ENCODE assay signal across 8 cellular contexts in the genomic region with DNA sequence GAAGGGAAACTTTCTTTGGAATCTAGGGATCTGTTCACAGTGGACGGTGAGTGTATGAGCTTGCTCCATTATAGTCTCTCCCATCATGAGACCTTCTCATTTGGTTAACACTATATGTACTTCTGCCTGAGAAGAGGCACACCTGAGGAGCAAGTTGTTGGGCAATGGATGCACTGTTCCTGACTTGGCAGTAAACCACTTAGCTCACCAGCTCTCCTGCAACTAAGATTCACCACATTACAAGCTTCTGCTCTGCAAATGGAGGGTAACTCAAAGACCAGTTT. TPM values are rescaled to one million over a fixed set of nuclear protein-coding genes. Genes with fewer than 3 reads are reported as not detected.
A peak's percentile ranks its signal among the peaks of the same experiment; 100 is the strongest.
DNase-seq lines count a peak whose midpoint lies in the region; ATAC-seq, FAIRE-seq and TF ChIP-seq lines count a peak whose summit lies in the region.

No MANE protein-coding gene starts in this region.

- H3K27ac ChIP-seq in keratinocyte (ENCODE audit: control insufficient read depth, insufficient read depth, low read length): peak overlapping the region; percentile 57

- H3K4me2 ChIP-seq in keratinocyte (ENCODE audit: control insufficient read depth, extremely low read depth, insufficient read depth, low read depth, low read length): peak overlapping the region; percentile 53

- POLR2A ChIA-PET in activated B cell treated with CpG ODN at 0.5 μM for 24 hours (lab: Charles Lee): interaction anchor here (0.6 to 2.7 kb wide), 9 partner anchors 9 to 113 kb away, joined by 3 to 17 read pairs (median 10); partner anchors contain the start of gene MACF1

- DNase-seq in activated B cell treated with CpG ODN at 0.5 μM for 24 hours: no peak
- DNase-seq in keratinocyte (ENCODE audit: low read depth, low spot score): no peak
- DNase-seq in activated gamma-delta T cell (lab: John Stamatoyannopoulos, UW): no peak
- DNase-seq in stimulated activated CD4-positive, alpha-beta T cell treated with anti-CD3 and anti-CD28 coated beads, Interleukin-4, amount 100 ng/mL, for 24 hours: no peak

- peak overlapping the region; percentile 83 for H3K27ac Mint-ChIP-seq in activated B cell treated with CpG ODN at 0.5 μM for 24 hours
- H3K27ac Mint-ChIP-seq in stimulated activated naive CD8-positive, alpha-beta T cell treated with anti-CD3 and anti-CD28 coated beads, Interleukin-15, Interleukin-2, amounts not matched to agents 100 ng/mL and 50 ng/mL, for 24 hours: peak overlapping the region; percentile 94

- H4K20me1 ChIP-seq in keratinocyte (ENCODE audit: control insufficient read depth, extremely low read depth, insufficient read depth, low read length): peaks cover 14% of the 10 kb centered on the region

- H3K9ac ChIP-seq in keratinocyte (ENCODE audit: control insufficient read depth, extremely low read depth, insufficient read depth, low read length): peak overlapping the region; percentile 14

- intact Hi-C loops in activated B cell treated with CpG ODN at 0.5 μM for 24 hours (cut with micrococcal nuclease): loop anchor here (2.0 to 10.0 kb wide), 3 partner anchors 16 to 360 kb away; partner anchors contain the start of gene RRAGC

- dilution Hi-C loops in keratinocyte (cut with MboI; ENCODE audit: extremely low pct_ligation_motif_present, low sequenced_read_pairs): no loop called here

- H3K4me3 Mint-ChIP-seq in activated B cell treated with CpG ODN at 0.5 μM for 24 hours: peak overlapping the region; percentile 84
- peak overlapping the region; percentile 95 for H3K4me3 Mint-ChIP-seq in stimulated activated naive CD8-positive, alpha-beta T cell treated with anti-CD3 and anti-CD28 coated beads, Interleukin-15, Interleukin-2, amounts not matched to agents 100 ng/mL and 50 ng/mL, for 24 hours

- H3K9me3 ChIP-seq in keratinocyte (ENCODE audit: control insufficient read depth, low read depth, low read length): no peaks in the 10 kb centered on the region

- no peaks in the 10 kb centered on the region for H3K27me3 Mint-ChIP-seq in activated B cell treated with CpG ODN at 0.5 μM for 24 hours
- H3K27me3 Mint-ChIP-seq in stimulated activated naive CD8-positive, alpha-beta T cell treated with anti-CD3 and anti-CD28 coated beads, Interleukin-15, Interleukin-2, amounts not matched to agents 100 ng/mL and 50 ng/mL, for 24 hours: no peaks in the 10 kb centered on the region

- no peaks in the 10 kb centered on the region for H3K27me3 ChIP-seq in keratinocyte (ENCODE audit: control insufficient read depth, extremely low read depth, insufficient read depth, low read length)

- peaks cover 46% of the 10 kb centered on the region for H3K4me1 ChIP-seq in keratinocyte (ENCODE audit: control insufficient read depth, extremely low read depth, insufficient read depth, low read length)

- no peak overlapping the region for H3K4me3 ChIP-seq in keratinocyte (ENCODE audit: control insufficient read depth in 2 of 3, extremely low read depth in 1 of 3, insufficient read depth in 2 of 3, low read depth in 1 of 3, low read length in 3 of 3)

- H3K79me2 ChIP-seq in keratinocyte (ENCODE audit: control insufficient read depth, insufficient read depth, low read length): peaks cover 82% of the 10 kb centered on the region

- ATAC-seq in HG02642 (IDR thresholded peaks at IDR 0.05; ENCODE audit: poor library complexity, unreplicated experiment) (peak; percentile 7), activated B cell treated with CpG ODN at 0.5 μM for 24 hours (ENCODE audit: low read depth) (no peak), GM19467 (IDR thresholded peaks at IDR 0.05; ENCODE audit: unreplicated experiment) (no peak), GM21515 (IDR thresholded peaks at IDR 0.05; ENCODE audit: unreplicated experiment) (no peak)

- CTCF ChIA-PET in activated B cell treated with CpG ODN at 0.5 μM for 24 hours (lab: Charles Lee): interaction anchor here (1.2 to 3.7 kb wide), 3 partner anchors 22 to 112 kb away, joined by 3 to 27 read pairs (median 9); no protein-coding TSS in a partner anchor

- H3K9me1 ChIP-seq in keratinocyte (ENCODE audit: control insufficient read depth, extremely low read depth, insufficient read depth, low read length): peaks cover 12% of the 10 kb centered on the region

- H3K36me3 ChIP-seq in keratinocyte (ENCODE audit: control insufficient read depth in 2 of 2, extremely low read depth in 1 of 2, insufficient read depth in 2 of 2, low read length in 2 of 2): peaks cover 0 to 5% of the 10 kb centered on the region in 2 experiments

- peaks cover 55% of the 10 kb centered on the region for H3K4me1 Mint-ChIP-seq in activated B cell treated with CpG ODN at 0.5 μM for 24 hours
- peaks cover 67% of the 10 kb centered on the region for H3K4me1 Mint-ChIP-seq in stimulated activated naive CD8-positive, alpha-beta T cell treated with anti-CD3 and anti-CD28 coated beads, Interleukin-15, Interleukin-2, amounts not matched to agents 100 ng/mL and 50 ng/mL, for 24 hours (ENCODE audit: low read depth)

- peaks cover 4% of the 10 kb centered on the region for H3K9me3 Mint-ChIP-seq in activated B cell treated with CpG ODN at 0.5 μM for 24 hours
- no peaks in the 10 kb centered on the region for H3K9me3 Mint-ChIP-seq in stimulated activated naive CD8-positive, alpha-beta T cell treated with anti-CD3 and anti-CD28 coated beads, Interleukin-15, Interleukin-2, amounts not matched to agents 100 ng/mL and 50 ng/mL, for 24 hours

- no peak for FAIRE-seq in keratinocyte (lab: Jason Lieb, UNC)

- no peak overlapping the region for H2AFZ ChIP-seq in keratinocyte (ENCODE audit: control insufficient read depth, low read length)

- TF ChIP-seq CTCF in activated B cell treated with CpG ODN at 0.5 μM for 24 hours (IDR thresholded peaks at IDR 0.05) (no peak), keratinocyte (optimal IDR thresholded peaks at IDR 0.05 in 1 of 3, IDR thresholded peaks at IDR 0.05 in 1 of 3, conservative IDR thresholded peaks at IDR 0.05 in 1 of 3; ENCODE audit: extremely low read depth in 1 of 3, insufficient read depth in 2 of 3, low read length in 3 of 3) (no peak)

- no peaks in the 10 kb centered on the region for H3K36me3 Mint-ChIP-seq in activated B cell treated with CpG ODN at 0.5 μM for 24 hours (ENCODE audit: low read depth)
- H3K36me3 Mint-ChIP-seq in stimulated activated naive CD8-positive, alpha-beta T cell treated with anti-CD3 and anti-CD28 coated beads, Interleukin-15, Interleukin-2, amounts not matched to agents 100 ng/mL and 50 ng/mL, for 24 hours (ENCODE audit: low read depth): peaks cover 16% of the 10 kb centered on the region

RNA-seq across cellular contexts. Expression of gene MACF1, which starts 10.2 kb away (rescaled TPM):
- 235 and 286 TPM in 2 replicates for total RNA-seq in activated B cell treated with CpG ODN at 0.5 μM for 24 hours
- polyA plus RNA-seq in keratinocyte: 84.8 to 111 TPM (median 96.9 TPM) in 3 replicates
- 210 TPM for polyA plus RNA-seq in keratinocyte (2011; ENCODE audit: low read depth)
- 32.6 and 38.9 TPM in 2 replicates for polyA plus RNA-seq in keratinocyte (2011; cell fraction: cytosol; rRNA removed)
- 432 and 528 TPM in 2 replicates for polyA plus RNA-seq in keratinocyte (2011; cell fraction: nucleus; rRNA removed)
- 132 and 145 TPM in 2 replicates for polyA plus RNA-seq in keratinocyte (2012; ENCODE audit: low replicate concordance)
- 223 to 562 TPM (median 369 TPM) in 3 replicates for polyA minus RNA-seq in keratinocyte
- 87.1 TPM for polyA minus RNA-seq in keratinocyte (2011; cell fraction: cytosol; rRNA and poly(A)+ RNA removed)
- 697 and 1,508 TPM in 2 replicates for polyA minus RNA-seq in keratinocyte (2011; cell fraction: nucleus; rRNA and poly(A)+ RNA removed)
